Comparison of ENCODE assay signal across 32 cellular contexts in the genomic region with DNA sequence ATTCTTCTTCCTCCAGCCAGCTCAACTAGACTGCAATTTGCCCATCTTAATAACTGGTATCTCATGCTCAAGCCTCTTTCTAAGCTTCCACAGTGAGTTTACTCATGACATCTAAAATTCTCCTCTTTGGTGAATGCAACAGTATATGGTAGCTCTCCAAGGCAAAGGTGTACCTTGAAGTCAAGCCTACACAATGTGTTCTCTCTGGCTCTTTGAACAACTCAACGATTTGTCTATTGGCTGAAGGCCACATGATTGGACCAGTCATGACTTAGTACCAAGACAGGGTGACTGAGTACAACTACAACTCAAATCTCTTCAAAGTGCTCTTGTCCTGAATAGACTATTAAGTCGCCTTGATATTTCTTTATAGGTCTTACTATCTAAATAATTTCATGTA.
DNase-seq lines count a peak whose midpoint lies in the region; ATAC-seq and TF ChIP-seq lines count a peak whose summit lies in the region.
"Had no signal": no experiment of that assay in that cellular context is flagged by ENCODE, and none has a peak within 500 bp of the region (broad histone marks: within the 10 kb centered on the region; RNA-seq: fewer than 3 reads in every experiment).

No MANE protein-coding gene starts in this region.

- TF ChIP-seq POLR2A in breast epithelium (IDR thresholded peaks at IDR 0.05): no peak

- H3K9me3 Mint-ChIP-seq in Calu3 (ENCODE audit: low read depth, unreplicated experiment): no peaks in the 10 kb centered on the region
- H3K9me3 Mint-ChIP-seq: CD4-positive, alpha-beta T cell; CD8-positive, alpha-beta memory T cell; CD8-positive, alpha-beta T cell had no signal

- H3K4me3 ChIP-seq in left lung: no peak overlapping the region
- H3K4me3 ChIP-seq in breast epithelium: no peak overlapping the region
- H3K4me3 ChIP-seq: A549; BLaER1; BLaER1 treated with 17β-estradiol and CSF1 and Interleukin-3, amounts not matched to agents 10 nM and 100 nM had no signal

- intact Hi-C loops in Calu3 (cut with micrococcal nuclease; ENCODE audit: unreplicated experiment): no loop called here
- intact Hi-C loops in left lung (cut with DNase I): no loop called here
- intact Hi-C loops in breast epithelium (cut with DNase I; ENCODE audit: low total_unique reads): no loop called here

- H3K4me1 ChIP-seq in left lung: no peaks in the 10 kb centered on the region
- H3K4me1 ChIP-seq in breast epithelium: no peaks in the 10 kb centered on the region
- H3K4me1 ChIP-seq: A549, BE2C, BLaER1 had no signal

- H3K27me3 ChIP-seq in left lung (no peaks in the 10 kb centered on the region), breast epithelium (no peaks in the 10 kb centered on the region)
- H3K27me3 ChIP-seq: BE2C; BLaER1; BLaER1 treated with 17β-estradiol and CSF1 and Interleukin-3, amounts not matched to agents 10 nM and 100 nM had no signal

- H3K36me3 Mint-ChIP-seq in Calu3 (ENCODE audit: insufficient read depth, unreplicated experiment): peaks cover 17% of the 10 kb centered on the region
- H3K36me3 Mint-ChIP-seq: CD14-positive monocyte; CD4-positive, alpha-beta memory T cell; CD4-positive, CD25-positive, alpha-beta regulatory T cell; CD8-positive, alpha-beta memory T cell; CD8-positive, alpha-beta T cell had no signal

- CTCF ChIA-PET in Calu3 (lab: Charles Lee): no interaction called here

- ATAC-seq in left lobe of liver (peak; percentile 85), left lung (peak; percentile 41)
- ATAC-seq: A549; CD8-positive, alpha-beta T cell had no signal

- no peak overlapping the region for H3K27ac ChIP-seq in left lung
- no peak overlapping the region for H3K27ac ChIP-seq in breast epithelium
- H3K27ac ChIP-seq: 22Rv1; A549; BLaER1; BLaER1 treated with 17β-estradiol and CSF1 and Interleukin-3, amounts not matched to agents 10 nM and 100 nM; C4-2B had no signal

- H3K4me3 Mint-ChIP-seq in Calu3 (ENCODE audit: low read depth, unreplicated experiment): no peak overlapping the region
- H3K4me3 Mint-ChIP-seq: B cell; CD14-positive monocyte; CD4-positive, alpha-beta memory T cell; CD4-positive, alpha-beta T cell; CD4-positive, CD25-positive, alpha-beta regulatory T cell; CD8-positive, alpha-beta memory T cell; CD8-positive, alpha-beta T cell had no signal

- no TSS peak for BruUV-seq in Calu3 (replicated peaks; lab: Mats Ljungman, UMichigan)

- H3K36me3 ChIP-seq in left lung (no peaks in the 10 kb centered on the region), breast epithelium (no peaks in the 10 kb centered on the region)
- H3K36me3 ChIP-seq: BE2C; BLaER1; BLaER1 treated with 17β-estradiol and CSF1 and Interleukin-3, amounts not matched to agents 10 nM and 100 nM had no signal

- no peak for TF ChIP-seq CTCF in Calu3 (IDR thresholded peaks at IDR 0.05; ENCODE audit: unreplicated experiment)
- no peak for TF ChIP-seq CTCF in left lung (IDR thresholded peaks at IDR 0.05)
- TF ChIP-seq CTCF in breast epithelium (IDR thresholded peaks at IDR 0.05): no peak

- H3K4me1 Mint-ChIP-seq in Calu3 (ENCODE audit: low read depth, unreplicated experiment): peaks cover 9% of the 10 kb centered on the region
- H3K4me1 Mint-ChIP-seq: B cell; CD14-positive monocyte; CD4-positive, alpha-beta memory T cell; CD4-positive, CD25-positive, alpha-beta regulatory T cell; CD8-positive, alpha-beta memory T cell had no signal

- DNase-seq in Calu3: no peak
- no peak for DNase-seq in left lobe of liver (ENCODE audit: low spot score)
- no peak for DNase-seq in left lung
- DNase-seq in GOT3 (lab: John Stamatoyannopoulos, UW): no peak
- DNase-seq in breast epithelium (ENCODE audit: low spot score in 2 of 2): no peak
- DNase-seq in MV-4-11 (lab: John Stamatoyannopoulos, UW): no peak
- DNase-seq: 8988T; ACHN; AML-193; BE2C; C1 segment of cervical spinal cord; Caco-2; CD4-positive, alpha-beta memory T cell; CD4-positive, alpha-beta T cell; CD4-positive, CD25-positive, alpha-beta regulatory T cell; CD8-positive, alpha-beta memory T cell; CD8-positive, alpha-beta T cell; COR-L47; DMS 273 treated with DMSO at 0.1 percent for 48 hours; DMS153; DMS53; DMS79; DMS79 treated with DMSO at 0.1 percent for 48 hours; DND-41; EL had no signal

- H3K9me3 ChIP-seq in left lung (no peaks in the 10 kb centered on the region), breast epithelium (no peaks in the 10 kb centered on the region)
- H3K9me3 ChIP-seq: A549; BE2C; BLaER1; BLaER1 treated with 17β-estradiol and CSF1 and Interleukin-3, amounts not matched to agents 10 nM and 100 nM; Caco-2 had no signal

- no peaks in the 10 kb centered on the region for H3K27me3 Mint-ChIP-seq in Calu3 (ENCODE audit: unreplicated experiment)
- H3K27me3 Mint-ChIP-seq: CD4-positive, alpha-beta T cell; CD8-positive, alpha-beta memory T cell had no signal

- peak overlapping the region; percentile 20 for H3K27ac Mint-ChIP-seq in Calu3 (ENCODE audit: unreplicated experiment)
- H3K27ac Mint-ChIP-seq: B cell; CD14-positive monocyte; CD4-positive, alpha-beta memory T cell; CD4-positive, alpha-beta T cell; CD4-positive, CD25-positive, alpha-beta regulatory T cell; CD8-positive, alpha-beta memory T cell; CD8-positive, alpha-beta T cell had no signal
